Comparison of ENCODE assay signal across 8 cellular contexts in genomic region chr1:81801834-81802531, GRCh38. TPM values are rescaled to one million over a fixed set of nuclear protein-coding genes. Genes with fewer than 3 reads are reported as not detected.
A peak's percentile ranks its signal among the peaks of the same experiment; 100 is the strongest.
DNase-seq lines count a peak whose midpoint lies in the region; ATAC-seq lines count a peak whose summit lies in the region.

No MANE protein-coding gene starts in this region.

- no peaks in the 10 kb centered on the region for H3K4me1 ChIP-seq in thymus (ENCODE audit: control insufficient read depth, insufficient read depth, low read length)

- 1% methylated on average over 76 of the region's 76 CpGs for WGBS in thymus

- H3K27me3 ChIP-seq in MG63 (peaks cover 87% of the 10 kb centered on the region), thymus (ENCODE audit: control insufficient read depth, insufficient read depth) (peaks cover 44% of the 10 kb centered on the region)

- ATAC-seq in left colon: peak; percentile 58
- ATAC-seq in GM19395 (IDR thresholded peaks at IDR 0.05; ENCODE audit: unreplicated experiment): no peak
- no peak for ATAC-seq in HG03378 (IDR thresholded peaks at IDR 0.05; ENCODE audit: unreplicated experiment)

- H3K36me3 ChIP-seq in MG63: no peaks in the 10 kb centered on the region
- H3K36me3 ChIP-seq in thymus (ENCODE audit: control insufficient read depth, insufficient read depth): no peaks in the 10 kb centered on the region

- H3K4me3 ChIP-seq in MG63 (peak overlapping the region; percentile 50), thymus (ENCODE audit: low read length) (peak overlapping the region; percentile 39)

- DNase-seq in Daoy (ENCODE audit: low read depth) (peak; percentile 72), MG63 (peak; percentile 34), caudate nucleus (lab: John Stamatoyannopoulos, UW) (peak in 18 of 61 donors; percentile 4 to 52 (median 24)), left colon (peak in 1 of 2 donors; percentile 19), middle frontal gyrus (ENCODE audit: extremely low spot score, low spot score) (no peak)

- intact Hi-C loops in left colon (cut with DNase I, micrococcal nuclease): no loop called here

- H3K9me3 ChIP-seq in MG63 (no peaks in the 10 kb centered on the region), thymus (ENCODE audit: control insufficient read depth) (no peaks in the 10 kb centered on the region)

- H3K27ac ChIP-seq in caudate nucleus (ENCODE audit: low read depth, low read length) (peak overlapping the region; percentile 89), thymus (ENCODE audit: low read depth) (peak overlapping the region; percentile 71)

RNA-seq across cellular contexts. Expression of gene ADGRL2, which starts 1.2 kb away (rescaled TPM):
- total RNA-seq in Daoy (2014; rRNA removed; shearing (Covaris generic)): 18.0 and 20.3 TPM in 2 replicates
- total RNA-seq in MG63 (2014; rRNA removed; shearing (Covaris generic); ENCODE audit: low replicate concordance): 0.13 and 0.57 TPM in 2 replicates
- total RNA-seq in left colon: 1 to 10 TPM; 4.2 to 7.2 TPM
- 18.9 TPM for polyA plus RNA-seq in thymus
